In genomic region chr7:148709019-148709418, GRCh38 we compare ENCODE assay signal across 21 cellular contexts. TPM values are rescaled to one million over a fixed set of nuclear protein-coding genes. Genes with fewer than 3 reads are reported as not detected.
DNase-seq lines count a peak whose midpoint lies in the region; ATAC-seq, FAIRE-seq and TF ChIP-seq lines count a peak whose summit lies in the region.
"Had no signal": no experiment of that assay in that cellular context is flagged by ENCODE, and none has a peak within 500 bp of the region (broad histone marks: within the 10 kb centered on the region; RNA-seq: fewer than 3 reads in every experiment).

No MANE protein-coding gene starts in this region.

- H3K9me3 ChIP-seq in HUES64 (ENCODE audit: insufficient read depth, low read depth, low read length) (no peaks in the 10 kb centered on the region), H1 (ENCODE audit: insufficient read depth in 2 of 2, low read depth in 1 of 2, low read length in 1 of 2) (no peaks in the 10 kb centered on the region)
- H3K9me3 ChIP-seq: BE2C, Caco-2 had no signal

- H3K9me3 Mint-ChIP-seq in natural killer cell treated with Interleukin-12 subunit alpha and Interleukin-12 subunit beta and Interleukin-15 and Interleukin-18, amount 100 ng/mL, for 72 hours = no peaks in the 10 kb centered on the region
- H3K9me3 Mint-ChIP-seq in activated T-helper 1 cell treated with anti-CD3 and anti-CD28 coated beads, Interleukin-12 subunit alpha, Interleukin-12 subunit beta, Interleukin-2, Interleukin-4 antibody, amounts not matched to agents 30 ng/mL and 10 ng/mL and 1 ng/mL, durations not matched to agents 14 hours and 24 hours and 36 hours = no peaks in the 10 kb centered on the region
- H3K9me3 Mint-ChIP-seq: CD4-positive, alpha-beta T cell; H9 had no signal

- peak overlapping the region; percentile 55 for H3K4me3 Mint-ChIP-seq in natural killer cell treated with Interleukin-12 subunit alpha and Interleukin-12 subunit beta and Interleukin-15 and Interleukin-18, amount 100 ng/mL, for 72 hours
- no peak overlapping the region for H3K4me3 Mint-ChIP-seq in activated T-helper 1 cell treated with anti-CD3 and anti-CD28 coated beads, Interleukin-12 subunit alpha, Interleukin-12 subunit beta, Interleukin-2, Interleukin-4 antibody, amounts not matched to agents 30 ng/mL and 10 ng/mL and 1 ng/mL, durations not matched to agents 14 hours and 24 hours and 36 hours
- H3K4me3 Mint-ChIP-seq: H9 had no signal

- H3K9ac ChIP-seq in HUES64 (ENCODE audit: low read depth, low read length) (no peak overlapping the region), H1 (replicated peaks in 1 of 4; ENCODE audit: extremely low read depth in 1 of 4, low read depth in 3 of 4, low read length in 3 of 4) (no peak overlapping the region)

- TF ChIP-seq EP300 in H1 (IDR thresholded peaks at IDR 0.05; ENCODE audit: borderline replicate concordance in 1 of 2, low read depth in 2 of 2, low read length in 2 of 2) = no peak

- no peak overlapping the region for H3K27ac Mint-ChIP-seq in natural killer cell treated with Interleukin-12 subunit alpha and Interleukin-12 subunit beta and Interleukin-15 and Interleukin-18, amount 100 ng/mL, for 72 hours
- H3K27ac Mint-ChIP-seq in activated T-helper 1 cell treated with anti-CD3 and anti-CD28 coated beads, Interleukin-12 subunit alpha, Interleukin-12 subunit beta, Interleukin-2, Interleukin-4 antibody, amounts not matched to agents 30 ng/mL and 10 ng/mL and 1 ng/mL, durations not matched to agents 14 hours and 24 hours and 36 hours = no peak overlapping the region
- H3K27ac Mint-ChIP-seq: CD4-positive, alpha-beta T cell had no signal

- peaks cover 7% of the 10 kb centered on the region; the same call in 1 of the 2 replicates for H3K79me1 ChIP-seq in H1 (ENCODE audit: low read depth, low read length)

- no peak overlapping the region for H2AK5ac ChIP-seq in H1 (ENCODE audit: low read depth, low read length)

- peaks cover 46 to 100% of the 10 kb centered on the region in 2 experiments for H3K79me2 ChIP-seq in H1 (ENCODE audit: control insufficient read depth in 1 of 2, insufficient read depth in 2 of 2, low read length in 2 of 2)

- no peak overlapping the region for H3K18ac ChIP-seq in H1 (ENCODE audit: extremely low read depth, low read length)

- H3K4ac ChIP-seq in H1 (replicated peaks; ENCODE audit: insufficient read length, low read depth, low read length) = no peak overlapping the region

- no peak overlapping the region for H3K23ac ChIP-seq in H1 (ENCODE audit: insufficient read length)

- H3K36me3 Mint-ChIP-seq in natural killer cell treated with Interleukin-12 subunit alpha and Interleukin-12 subunit beta and Interleukin-15 and Interleukin-18, amount 100 ng/mL, for 72 hours = no peaks in the 10 kb centered on the region
- peaks cover 7% of the 10 kb centered on the region for H3K36me3 Mint-ChIP-seq in activated T-helper 1 cell treated with anti-CD3 and anti-CD28 coated beads, Interleukin-12 subunit alpha, Interleukin-12 subunit beta, Interleukin-2, Interleukin-4 antibody, amounts not matched to agents 30 ng/mL and 10 ng/mL and 1 ng/mL, durations not matched to agents 14 hours and 24 hours and 36 hours (ENCODE audit: low read depth)

- H2BK20ac ChIP-seq in H1 (ENCODE audit: low read length) = no peak overlapping the region

- TF ChIP-seq CTCF in H1 (IDR thresholded peaks at IDR 0.05; ENCODE audit: control extremely low read depth in 1 of 3, insufficient read depth in 1 of 3, low read depth in 1 of 3, low read length in 3 of 3) = no peak

- H4K91ac ChIP-seq in H1 (replicated peaks; ENCODE audit: insufficient read length, low read length) = no peak overlapping the region

- H3K4me3 ChIP-seq in HUES64 (ENCODE audit: low read length) = no peak overlapping the region
- H3K4me3 ChIP-seq in H1 (ENCODE audit: extremely low read depth in 1 of 4, insufficient read depth in 2 of 4, low read depth in 3 of 4, low read length in 4 of 4) = no peak overlapping the region

- peak overlapping the region; percentile 38 for H4K5ac ChIP-seq in H1 (ENCODE audit: insufficient read length, low read depth, low read length)

- H2BK12ac ChIP-seq in H1 (ENCODE audit: low read depth, low read length) = no peak overlapping the region

- H2BK120ac ChIP-seq in H1 (replicated peaks; ENCODE audit: low read depth, low read length) = no peak overlapping the region

- no peak overlapping the region for H2AFZ ChIP-seq in H1 (ENCODE audit: low read length)

- H3K4me1 ChIP-seq in HUES64 (ENCODE audit: insufficient read depth, low read length) (peaks cover 52% of the 10 kb centered on the region), H1 (replicated peaks in 1 of 4; ENCODE audit: control insufficient read depth in 3 of 4, insufficient read depth in 4 of 4, low read length in 3 of 4) (peaks cover 0 to 21% (median 13%) of the 10 kb centered on the region in 4 experiments; a peak in 5 of 7 replicates)

- H3K27me3 ChIP-seq in HUES64 (ENCODE audit: insufficient read depth, low read length) (no peaks in the 10 kb centered on the region), H1 (replicated peaks in 1 of 4; ENCODE audit: control insufficient read depth in 3 of 4, extremely low read depth in 1 of 4, insufficient read depth in 3 of 4, low read length in 3 of 4) (no peaks in the 10 kb centered on the region)
- H3K27me3 ChIP-seq: BE2C had no signal

- H3K36me3 ChIP-seq in HUES64 (ENCODE audit: insufficient read depth, low read length) = no peaks in the 10 kb centered on the region
- H3K36me3 ChIP-seq in H1 (ENCODE audit: control insufficient read depth in 2 of 4, insufficient read depth in 4 of 4, low read length in 3 of 4) = no peaks in the 10 kb centered on the region

- H3K4me2 ChIP-seq in H1 (ENCODE audit: insufficient read depth in 1 of 2, low read depth in 2 of 2, low read length in 2 of 2) = no peak overlapping the region

- ATAC-seq in natural killer cell treated with Interleukin-12 subunit alpha and Interleukin-12 subunit beta and Interleukin-15 and Interleukin-18, amount 100 ng/mL, for 72 hours = no peak
- ATAC-seq in HG03095 (IDR thresholded peaks at IDR 0.05; ENCODE audit: unreplicated experiment) = no peak

- H4K20me1 ChIP-seq in H1 (replicated peaks in 1 of 2; ENCODE audit: control insufficient read depth in 1 of 2, insufficient read depth in 2 of 2, low read length in 2 of 2) = peaks cover 12 to 15% of the 10 kb centered on the region in 2 experiments

- no peak for TF ChIP-seq RAD21 in H1 (IDR thresholded peaks at IDR 0.05 in 1 of 2, conservative IDR thresholded peaks at IDR 0.05 in 1 of 2; ENCODE audit: low read depth in 2 of 2, low read length in 2 of 2)

- no peak for DNase-seq in H1 (ENCODE audit: low read depth in 1 of 2, low spot score in 2 of 2)
- no peak for DNase-seq in natural killer cell treated with Interleukin-12 subunit alpha and Interleukin-12 subunit beta and Interleukin-15 and Interleukin-18, amount 100 ng/mL, for 72 hours (ENCODE audit: low spot score)
- no peak for DNase-seq in inferior parietal cortex (ENCODE audit: extremely low spot score)
- DNase-seq in HTR-8/SVneo (ENCODE audit: insufficient read length, low spot score) = no peak
- no peak for DNase-seq in activated T-helper 1 cell treated with anti-CD3 and anti-CD28 coated beads, Interleukin-12 subunit alpha, Interleukin-12 subunit beta, Interleukin-2, Interleukin-4 antibody, amounts not matched to agents 30 ng/mL and 10 ng/mL and 1 ng/mL, durations not matched to agents 14 hours and 24 hours and 36 hours (ENCODE audit: low spot score)
- DNase-seq: ACHN; BE2C; Caco-2; CD4-positive, alpha-beta T cell; DMS153; DMS79; GDM1; GOT3; H9; Karpas-422 had no signal

- H3K14ac ChIP-seq in H1 (ENCODE audit: insufficient read length) = no peak overlapping the region

- WGBS in HUES64 = 92% methylated on average over 5 of the region's 6 CpGs
- 80% methylated on average over 6 of the region's 6 CpGs; no CpG with 5 or more reads in 1 of the 2 experiments for WGBS in H1 (ENCODE audit: extremely low coverage in 1 of 2, insufficient coverage in 1 of 2, insufficient read length in 1 of 2, insufficient replicate concordance in 2 of 2, low coverage in 1 of 2, low lambda C conversion rate in 2 of 2, missing lambda C conversion rate in 1 of 2), 2 experiments

- H3K56ac ChIP-seq in H1 (replicated peaks; ENCODE audit: insufficient read length, low read depth, low read length) = no peak overlapping the region

- CTCF ChIA-PET in H1 (lab: Charles Lee; ENCODE audit: partially characterized antibody) = interaction anchor here (0.8 to 1.9 kb wide), 3 partner anchors 12 to 94 kb away, joined by 3 to 6 read pairs (median 4); no protein-coding TSS in a partner anchor

- POLR2A ChIA-PET in H1 (lab: Charles Lee; ENCODE audit: partially characterized antibody) = interaction anchor here (0.7 to 3.1 kb wide), 3 partner anchors 10 to 20 kb away, joined by 3 to 17 read pairs (median 5); partner anchors contain the start of gene CUL1

- FAIRE-seq in H1 (lab: Jason Lieb, UNC) = no peak
- FAIRE-seq in HTR-8/SVneo (lab: Jason Lieb, UNC) = no peak
- FAIRE-seq: D721Med, GM12892, GM18507 had no signal

- H4K8ac ChIP-seq in H1 (ENCODE audit: extremely low read depth, insufficient read depth, low read length) = no peak overlapping the region

- H2BK15ac ChIP-seq in H1 (ENCODE audit: low read length) = no peak overlapping the region

- intact Hi-C loops in activated T-helper 1 cell treated with anti-CD3 and anti-CD28 coated beads, Interleukin-12 subunit alpha, Interleukin-12 subunit beta, Interleukin-2, Interleukin-4 antibody, amounts not matched to agents 30 ng/mL and 10 ng/mL and 1 ng/mL, durations not matched to agents 14 hours and 24 hours and 36 hours (cut with micrococcal nuclease) = no loop called here

- no peaks in the 10 kb centered on the region for H3K23me2 ChIP-seq in H1 (ENCODE audit: low read depth, low read length)

- no peaks in the 10 kb centered on the region for H3K27me3 Mint-ChIP-seq in natural killer cell treated with Interleukin-12 subunit alpha and Interleukin-12 subunit beta and Interleukin-15 and Interleukin-18, amount 100 ng/mL, for 72 hours
- H3K27me3 Mint-ChIP-seq in activated T-helper 1 cell treated with anti-CD3 and anti-CD28 coated beads, Interleukin-12 subunit alpha, Interleukin-12 subunit beta, Interleukin-2, Interleukin-4 antibody, amounts not matched to agents 30 ng/mL and 10 ng/mL and 1 ng/mL, durations not matched to agents 14 hours and 24 hours and 36 hours (ENCODE audit: insufficient read depth) = no peaks in the 10 kb centered on the region
- H3K27me3 Mint-ChIP-seq: CD4-positive, alpha-beta T cell had no signal

- H3K4me1 Mint-ChIP-seq in natural killer cell treated with Interleukin-12 subunit alpha and Interleukin-12 subunit beta and Interleukin-15 and Interleukin-18, amount 100 ng/mL, for 72 hours (ENCODE audit: low read depth in 2 of 2) = peaks cover 47 to 49% of the 10 kb centered on the region in 2 donors
- peaks cover 51% of the 10 kb centered on the region for H3K4me1 Mint-ChIP-seq in activated T-helper 1 cell treated with anti-CD3 and anti-CD28 coated beads, Interleukin-12 subunit alpha, Interleukin-12 subunit beta, Interleukin-2, Interleukin-4 antibody, amounts not matched to agents 30 ng/mL and 10 ng/mL and 1 ng/mL, durations not matched to agents 14 hours and 24 hours and 36 hours (ENCODE audit: low read depth)

- 0 out of 2 replicates have a peak overlapping the region, but pooled peaks have one; percentile 38 for H3K27ac ChIP-seq in HUES64 (ENCODE audit: low read depth, low read length)
- H3K27ac ChIP-seq in H1 (ENCODE audit: low read depth, low read length) = no peak overlapping the region
- H3K27ac ChIP-seq: C4-2B had no signal

- no peak for TF ChIP-seq POLR2A in H1 (IDR thresholded peaks at IDR 0.05; ENCODE audit: control extremely low read depth in 1 of 2, low read depth in 2 of 2, low read length in 2 of 2)

- no peak overlapping the region for H2BK5ac ChIP-seq in H1 (ENCODE audit: low read depth, low read length)

RNA-seq across cellular contexts. Expression of gene CUL1, which starts 10.3 kb away (rescaled TPM):
- polyA plus RNA-seq in HUES64 (2013, experiment 1 of 2) = 70.2 TPM
- polyA plus RNA-seq in HUES64 (2013, experiment 2 of 2) = 64.3 TPM
- 76.1 and 77.3 TPM in 2 replicates for total RNA-seq in H1 (2021; fragmentation: NEBNext Ultra II Directional; extraction: Animal tissue kit (Norgen Biotek cat#: 25700))
- 24.1 and 33.0 TPM in 2 replicates for polyA plus RNA-seq in H1 (2011; rRNA removed)
- 40.3 TPM for polyA plus RNA-seq in H1 (2011; cell fraction: cytosol; rRNA removed)
- 26.6 TPM for polyA plus RNA-seq in H1 (2011; cell fraction: nucleus; rRNA removed)
- polyA plus RNA-seq in H1 (2012, experiment 1 of 2) = 50.5 to 72.3 TPM (median 56.1 TPM) in 4 replicates
- 5.4 TPM for polyA plus RNA-seq in H1 (2012, experiment 2 of 2)
- 44.6 TPM for polyA plus RNA-seq in H1 (2013, experiment 1 of 2)
- 45.3 TPM for polyA plus RNA-seq in H1 (2013, experiment 2 of 2)
- 44.6 and 50.3 TPM in 2 replicates for polyA minus RNA-seq in H1 (2011; rRNA and poly(A)+ RNA removed)
- polyA minus RNA-seq in H1 (2011; cell fraction: cytosol; rRNA and poly(A)+ RNA removed) = 28.3 TPM
- 33.1 TPM for polyA minus RNA-seq in H1 (2011; cell fraction: nucleus; rRNA and poly(A)+ RNA removed)
- 10 to 100 TPM; 59.5 to 69.5 TPM for total RNA-seq in natural killer cell treated with Interleukin-12 subunit alpha and Interleukin-12 subunit beta and Interleukin-15 and Interleukin-18, amount 100 ng/mL, for 72 hours
- total RNA-seq in activated T-helper 1 cell treated with anti-CD3 and anti-CD28 coated beads, Interleukin-12 subunit alpha, Interleukin-12 subunit beta, Interleukin-2, Interleukin-4 antibody, amounts not matched to agents 30 ng/mL and 10 ng/mL and 1 ng/mL, durations not matched to agents 14 hours and 24 hours and 36 hours = 79.3 and 81.3 TPM in 2 replicates
